In genomic region chr16:24044467-24044866, GRCh38 we compare ENCODE assay signal across 8 cellular contexts.
"Had no signal": no experiment of that assay in that cellular context is flagged by ENCODE, and none has a peak within 500 bp of the region (broad histone marks: within the 10 kb centered on the region; RNA-seq: fewer than 3 reads in every experiment).

No MANE protein-coding gene starts in this region.

- H3K27ac Mint-ChIP-seq: GM23338 had no signal

- H2AFZ ChIP-seq: GM23338 had no signal

- FAIRE-seq: H1, H54, HTR-8/SVneo had no signal

- H3K4me3 Mint-ChIP-seq: GM23338, H9 had no signal

- H3K9me3 Mint-ChIP-seq: GM23338, H9 had no signal

- H3K4me3 ChIP-seq: GM23338 had no signal

- DNase-seq: H9, HCEC 1CT, IMR-90, KBM-7 had no signal

- H3K4me2 ChIP-seq: GM23338 had no signal
